ENCODE assay signal across 8 cellular contexts in the genomic region with DNA sequence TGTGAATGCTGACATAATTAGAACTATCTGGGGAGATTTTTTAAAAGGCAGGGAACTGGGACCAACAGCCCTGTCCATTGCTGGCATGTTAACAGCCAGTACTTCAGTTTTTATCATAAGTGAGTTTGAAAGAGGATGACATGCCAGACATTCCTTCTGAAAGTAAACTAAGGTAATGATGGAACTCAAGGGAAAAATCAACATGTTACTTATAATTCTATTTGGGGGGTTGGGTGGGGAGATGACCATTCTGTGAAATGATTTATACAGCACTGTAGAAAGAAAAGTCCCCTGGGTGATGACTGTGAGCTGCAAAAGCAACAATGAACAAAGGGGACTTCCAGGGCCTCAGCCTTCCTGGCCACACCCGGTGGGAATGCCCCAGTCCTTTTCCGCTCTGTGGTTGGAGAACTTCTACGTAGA. TPM values are rescaled to one million over a fixed set of nuclear protein-coding genes. Genes with fewer than 3 reads are reported as not detected.
DNase-seq lines count a peak whose midpoint lies in the region; ATAC-seq and TF ChIP-seq lines count a peak whose summit lies in the region.

No MANE protein-coding gene starts in this region.

- DNase-seq in GM10266 (ENCODE audit: extremely low spot score) (peak; percentile 68), T1000 (lab: John Stamatoyannopoulos, UW) (peak; percentile 66), left cardiac atrium (peak; percentile 71), stromal cell of bone marrow (ENCODE audit: low read depth) (peak; percentile 91), NCI-H1092 (lab: John Stamatoyannopoulos, UW) (no peak), medulla oblongata (ENCODE audit: extremely low spot score) (no peak)

- no peak for TF ChIP-seq CTCF in GM10266 (IDR thresholded peaks at IDR 0.05; ENCODE audit: control insufficient read depth, insufficient read depth, low read depth, missing control alignments)

- intact Hi-C loops in left cardiac atrium (cut with DNase I), result no loop called here

- ATAC-seq in HG02571 (IDR thresholded peaks at IDR 0.05; ENCODE audit: unreplicated experiment) (peak; percentile 83), left cardiac atrium (peak; percentile 88 to 91), HG03095 (IDR thresholded peaks at IDR 0.05; ENCODE audit: unreplicated experiment) (no peak)

RNA-seq across cellular contexts. Expression of gene LAMC2, which starts 5.4 kb away (rescaled TPM):
- 1 to 10 TPM; 2.1 to 6.0 TPM for total RNA-seq in left cardiac atrium

Comparison
In these comparisons a context has a peak if more than half of its experiments do, and no peak if none do; other contexts are left out.
1. DNase-seq: peak in GM10266 (single experiment), T1000 (single experiment), left cardiac atrium (single experiment) and stromal cell of bone marrow (single experiment); none in NCI-H1092 (single experiment) and medulla oblongata (single experiment).